ENCODE assay signal across 15 cellular contexts in genomic region chr11:27467181-27467913, GRCh38. TPM values are rescaled to one million over a fixed set of nuclear protein-coding genes. Genes with fewer than 3 reads are reported as not detected.
DNase-seq lines count a peak whose midpoint lies in the region; ATAC-seq, FAIRE-seq and TF ChIP-seq lines count a peak whose summit lies in the region.
"Had no signal": no experiment of that assay in that cellular context is flagged by ENCODE, and none has a peak within 500 bp of the region (broad histone marks: within the 10 kb centered on the region; RNA-seq: fewer than 3 reads in every experiment).

No MANE protein-coding gene starts in this region.

- BruUV-seq in PC-9 (replicated peaks; lab: Mats Ljungman, UMichigan) (no TSS peak), endothelial cell of umbilical vein (replicated peaks; lab: Mats Ljungman, UMichigan) (no TSS peak)

- TF ChIP-seq POLR2A in endothelial cell of umbilical vein (IDR thresholded peaks at IDR 0.05; ENCODE audit: low read depth, low read length) (no peak), erythroblast (IDR thresholded peaks at IDR 0.05; ENCODE audit: low read length) (no peak)

- FAIRE-seq in endothelial cell of umbilical vein (lab: Jason Lieb, UNC): peak; percentile 8

- H3K9ac ChIP-seq in endothelial cell of umbilical vein (replicated peaks; ENCODE audit: extremely low read depth, insufficient read depth, low read length) (no peak overlapping the region), subcutaneous abdominal adipose tissue (ENCODE audit: low read length in 5 of 5) (no peak overlapping the region)

- H3K36me3 ChIP-seq in PC-9 (ENCODE audit: low read depth): no peaks in the 10 kb centered on the region
- no peaks in the 10 kb centered on the region for H3K36me3 ChIP-seq in endothelial cell of umbilical vein (ENCODE audit: control insufficient read depth in 2 of 2, extremely low read depth in 1 of 2, insufficient read depth in 2 of 2, low read length in 2 of 2)
- H3K36me3 ChIP-seq in mucosa of descending colon (ENCODE audit: low read depth): no peaks in the 10 kb centered on the region
- H3K36me3 ChIP-seq in subcutaneous abdominal adipose tissue (ENCODE audit: control insufficient read depth in 5 of 5, insufficient read depth in 5 of 5, low read length in 5 of 5): no peaks in the 10 kb centered on the region
- no peaks in the 10 kb centered on the region for H3K36me3 ChIP-seq in WERI-Rb-1

- H3K27me3 ChIP-seq in PC-9 (ENCODE audit: insufficient read depth, low read depth) (no peaks in the 10 kb centered on the region), endothelial cell of umbilical vein (ENCODE audit: control insufficient read depth in 2 of 2, insufficient read depth in 2 of 2, low read length in 2 of 2) (peaks cover 0 to 2% of the 10 kb centered on the region in 2 experiments), subcutaneous abdominal adipose tissue (ENCODE audit: control insufficient read depth in 5 of 5, insufficient read depth in 4 of 5, low read length in 5 of 5) (no peaks in the 10 kb centered on the region), WERI-Rb-1 (ENCODE audit: insufficient read depth, low read depth, severe bottlenecking) (no peaks in the 10 kb centered on the region)

- DNase-seq in PC-9: no peak
- no peak for DNase-seq in endothelial cell of umbilical vein (ENCODE audit: low read depth, low spot score)
- peak in 1 of 3 donors; percentile 19 for DNase-seq in mucosa of descending colon
- no peak for DNase-seq in erythroblast (lab: John Stamatoyannopoulos, UW)
- no peak for DNase-seq in omental fat pad (ENCODE audit: low spot score)
- DNase-seq in WERI-Rb-1: no peak
- DNase-seq: Caco-2; left ventricle myocardium superior; naive thymus-derived CD4-positive, alpha-beta T cell; NCI-H1105 treated with DMSO at 0.1 percent for 48 hours; NCI-H774; right cardiac atrium; stimulated activated CD4-positive, alpha-beta T cell treated with anti-CD3 and anti-CD28 coated beads, Interleukin-2, amount 100 ng/mL, for 24 hours had no signal

- H3K9me3 ChIP-seq in PC-9 (ENCODE audit: insufficient read depth, low read depth) (no peaks in the 10 kb centered on the region), endothelial cell of umbilical vein (replicated peaks; ENCODE audit: control insufficient read depth, insufficient read depth, low read length) (no peaks in the 10 kb centered on the region), mucosa of descending colon (no peaks in the 10 kb centered on the region), subcutaneous abdominal adipose tissue (ENCODE audit: control insufficient read depth in 5 of 5, low read length in 5 of 5) (no peaks in the 10 kb centered on the region), WERI-Rb-1 (ENCODE audit: severe bottlenecking) (no peaks in the 10 kb centered on the region)
- H3K9me3 ChIP-seq: Caco-2 had no signal

- H4K20me1 ChIP-seq in PC-9 (ENCODE audit: insufficient read depth): no peaks in the 10 kb centered on the region
- no peaks in the 10 kb centered on the region for H4K20me1 ChIP-seq in endothelial cell of umbilical vein (replicated peaks; ENCODE audit: control insufficient read depth, extremely low read depth, insufficient read depth, low read length)

- H3K27ac ChIP-seq in PC-9: peak overlapping the region; percentile 94
- H3K27ac ChIP-seq in endothelial cell of umbilical vein (ENCODE audit: insufficient read depth, low read depth, low read length): no peak overlapping the region
- H3K27ac ChIP-seq in subcutaneous abdominal adipose tissue (ENCODE audit: low read depth, low read length): peak overlapping the region; percentile 80
- H3K27ac ChIP-seq in WERI-Rb-1: no peak overlapping the region

- intact Hi-C loops in PC-9 (cut with micrococcal nuclease; ENCODE audit: unreplicated experiment): loop anchor here (5.0 to 10.0 kb wide), 2 partner anchors 170 to 1367 kb away; no protein-coding TSS in a partner anchor
- intact Hi-C loops in endothelial cell of umbilical vein (cut with micrococcal nuclease): no loop called here
- intact Hi-C loops in mucosa of descending colon (cut with DNase I, micrococcal nuclease): loop anchor here in 1 of 2 donors (5.0 kb wide), 2 partner anchors 65 to 80 kb away; no protein-coding TSS in a partner anchor

- no peaks in the 10 kb centered on the region for H3K9me2 ChIP-seq in PC-9 (ENCODE audit: insufficient read depth)

- H3K79me2 ChIP-seq in PC-9 (ENCODE audit: low read depth) (peaks cover 89% of the 10 kb centered on the region), endothelial cell of umbilical vein (ENCODE audit: control insufficient read depth, insufficient read depth, low read length) (no peaks in the 10 kb centered on the region)

- no peak for TF ChIP-seq CTCF in PC-9 (conservative IDR thresholded peaks at IDR 0.05)
- TF ChIP-seq CTCF in endothelial cell of umbilical vein (IDR thresholded peaks at IDR 0.05; ENCODE audit: extremely low read depth in 1 of 2, insufficient read depth in 1 of 2, low read depth in 1 of 2, low read length in 2 of 2): no peak
- TF ChIP-seq CTCF in mucosa of descending colon (IDR thresholded peaks at IDR 0.05): no peak
- no peak for TF ChIP-seq CTCF in omental fat pad (IDR thresholded peaks at IDR 0.05)
- TF ChIP-seq CTCF in WERI-Rb-1 (IDR thresholded peaks at IDR 0.05; ENCODE audit: low read depth, low read length): no peak

- H2AFZ ChIP-seq in PC-9: no peak overlapping the region
- no peak overlapping the region for H2AFZ ChIP-seq in endothelial cell of umbilical vein (ENCODE audit: low read depth, low read length)

- peaks cover 82% of the 10 kb centered on the region for H3K4me1 ChIP-seq in PC-9 (replicated peaks; ENCODE audit: insufficient read depth)
- peaks cover 19% of the 10 kb centered on the region for H3K4me1 ChIP-seq in endothelial cell of umbilical vein (ENCODE audit: control insufficient read depth, extremely low read depth, insufficient read depth, low read length)
- H3K4me1 ChIP-seq in mucosa of descending colon (ENCODE audit: low read depth): peaks cover 16% of the 10 kb centered on the region
- peaks cover 0 to 57% (median 48%) of the 10 kb centered on the region in 5 donors for H3K4me1 ChIP-seq in subcutaneous abdominal adipose tissue (ENCODE audit: control insufficient read depth in 5 of 5, insufficient read depth in 5 of 5, low read length in 5 of 5)

- no peaks in the 10 kb centered on the region for H3K9me1 ChIP-seq in endothelial cell of umbilical vein (replicated peaks; ENCODE audit: control insufficient read depth, extremely low read depth, insufficient read depth, low read length)

- CTCF ChIA-PET in PC-9 (lab: Charles Lee) (interaction anchor here (1.0 kb wide), 1 partner anchor 23 kb away, joined by 4 read pairs; no protein-coding TSS in a partner anchor), endothelial cell of umbilical vein (lab: Charles Lee) (interaction anchor here (1.5 kb wide), 3 partner anchors 19 to 105 kb away, joined by 4 to 11 read pairs (median 8); partner anchors contain the start of gene CCDC34)

- H3K4me3 ChIP-seq in PC-9: peak overlapping the region; percentile 92; the same call in 1 of the 2 replicates
- no peak overlapping the region for H3K4me3 ChIP-seq in endothelial cell of umbilical vein (replicated peaks in 1 of 3; ENCODE audit: insufficient read depth in 1 of 3, low read depth in 1 of 3, low read length in 3 of 3)
- no peak overlapping the region for H3K4me3 ChIP-seq in mucosa of descending colon
- no peak overlapping the region for H3K4me3 ChIP-seq in subcutaneous abdominal adipose tissue (ENCODE audit: low read depth in 1 of 5, low read length in 5 of 5)
- no peak overlapping the region for H3K4me3 ChIP-seq in WERI-Rb-1 (ENCODE audit: low read depth, low read length)

- dilution Hi-C loops in endothelial cell of umbilical vein (cut with MboI; ENCODE audit: extremely low pct_ligation_motif_present, low sequenced_read_pairs): no loop called here

- ATAC-seq in mucosa of descending colon (peak; percentile 43), omental fat pad (ENCODE audit: low FRiP score) (no peak), HG03565 (IDR thresholded peaks at IDR 0.05; ENCODE audit: unreplicated experiment) (no peak)
- ATAC-seq: naive thymus-derived CD4-positive, alpha-beta T cell had no signal

- peaks cover 58% of the 10 kb centered on the region for H3F3A ChIP-seq in PC-9 (ENCODE audit: insufficient read depth, low read depth)

- POLR2A ChIA-PET in PC-9 (lab: Charles Lee; ENCODE audit: unreplicated experiment) (interaction anchor here (0.5 kb wide), 1 partner anchor 11 kb away, joined by 3 read pairs; no protein-coding TSS in a partner anchor), endothelial cell of umbilical vein (lab: Charles Lee) (no interaction called here)

- H3K4me2 ChIP-seq in PC-9: peak overlapping the region; percentile 96
- no peak overlapping the region for H3K4me2 ChIP-seq in endothelial cell of umbilical vein (ENCODE audit: insufficient read depth, low read length)

TF ChIP-seq in endothelial cell of umbilical vein, 7 proteins besides CTCF, POLR2A, EP300 and RAD21 (continues in another document):
- TF ChIP-seq JUN (IDR thresholded peaks at IDR 0.05; ENCODE audit: borderline replicate concordance, insufficient read depth, insufficient read length, low read depth) (no peak), EZH2 (IDR thresholded peaks at IDR 0.05; ENCODE audit: borderline replicate concordance, low read depth, low read length, severe bottlenecking) (no peak)

RNA-seq across cellular contexts. Expression of gene LGR4, which starts 5.2 kb away (rescaled TPM):
- total RNA-seq in PC-9 (2021) (33.4 and 37.4 TPM in 2 replicates), endothelial cell of umbilical vein (2.6 and 3.1 TPM in 2 replicates), mucosa of descending colon (100 to 1,000 TPM in 2 of 3 donors, 10 to 100 TPM in 1; 81.9 to 185 (median 104) TPM), omental fat pad (10 to 100 TPM; 18.1 to 31.5 (median 26.1) TPM)
- polyA plus RNA-seq in endothelial cell of umbilical vein: 0.89 and 1.3 TPM in 2 replicates
- polyA plus RNA-seq in endothelial cell of umbilical vein (2011; cell fraction: cytosol; rRNA removed): 0.98 and 1.1 TPM in 2 replicates
- polyA plus RNA-seq in endothelial cell of umbilical vein (2011; cell fraction: nucleus; rRNA removed): 4.1 and 4.4 TPM in 2 replicates
- polyA plus RNA-seq in endothelial cell of umbilical vein (2012): 7.4 and 7.7 TPM in 2 replicates
- 5.9 and 11.8 TPM in 2 replicates for polyA minus RNA-seq in endothelial cell of umbilical vein
- polyA minus RNA-seq in endothelial cell of umbilical vein (2011; cell fraction: cytosol; rRNA and poly(A)+ RNA removed): 70.9 TPM
- polyA minus RNA-seq in endothelial cell of umbilical vein (2011; cell fraction: nucleus; rRNA and poly(A)+ RNA removed): 7.3 and 9.6 TPM in 2 replicates

RNA-seq across cellular contexts. Expression of gene LIN7C, which starts 39.2 kb away (rescaled TPM):
- total RNA-seq in PC-9 (2021) (21.2 and 30.6 TPM in 2 replicates), endothelial cell of umbilical vein (23.6 and 24.9 TPM in 2 replicates), mucosa of descending colon (10 to 100 TPM; 37.8 to 41.2 (median 40.5) TPM), omental fat pad (10 to 100 TPM; 26.5 to 37.7 (median 30.3) TPM)
- polyA plus RNA-seq in endothelial cell of umbilical vein: 6.0 and 7.1 TPM in 2 replicates
- polyA plus RNA-seq in endothelial cell of umbilical vein (2011; cell fraction: cytosol; rRNA removed): 6.5 and 7.3 TPM in 2 replicates
- polyA plus RNA-seq in endothelial cell of umbilical vein (2011; cell fraction: nucleus; rRNA removed): 5.1 and 7.6 TPM in 2 replicates
- polyA plus RNA-seq in endothelial cell of umbilical vein (2012): 5.7 and 8.9 TPM in 2 replicates
- polyA minus RNA-seq in endothelial cell of umbilical vein: 6.1 and 7.5 TPM in 2 replicates
- polyA minus RNA-seq in endothelial cell of umbilical vein (2011; cell fraction: cytosol; rRNA and poly(A)+ RNA removed): 29.0 TPM
- polyA minus RNA-seq in endothelial cell of umbilical vein (2011; cell fraction: nucleus; rRNA and poly(A)+ RNA removed): 7.5 and 12.4 TPM in 2 replicates

Comparison
In these comparisons a context has a peak if more than half of its experiments do, and no peak if none do; other contexts are left out.
1. H3K27ac ChIP-seq: peak in PC-9 (single experiment) and subcutaneous abdominal adipose tissue (single experiment); none in endothelial cell of umbilical vein (single experiment) and WERI-Rb-1 (single experiment).